1 cellular context compared by ENCODE assay signal in genomic region chr7:5598769-5599371, GRCh38.
TF ChIP-seq lines count a peak whose summit lies in the region.

No MANE protein-coding gene starts in this region.

TF ChIP-seq in K562, 482 proteins besides CTCF, POLR2A, EP300 and RAD21 (continued from another document and continues in another):
- TF ChIP-seq ZBTB40 (IDR thresholded peaks at IDR 0.05) (no peak), ZBTB40 (CRISPR knock-in tag; IDR thresholded peaks at IDR 0.05) (no peak), HEY1 (CRISPR knock-in tag; IDR thresholded peaks at IDR 0.05; ENCODE audit: borderline replicate concordance) (no peak), DMBX1 (CRISPR knock-in tag; IDR thresholded peaks at IDR 0.05; ENCODE audit: borderline replicate concordance) (no peak), MEF2A (IDR thresholded peaks at IDR 0.05; ENCODE audit: control insufficient read depth, low read depth, low read length) (no peak), TRIM25 (IDR thresholded peaks at IDR 0.05; ENCODE audit: borderline replicate concordance) (no peak), FOXP4 (CRISPR knock-in tag; IDR thresholded peaks at IDR 0.05; ENCODE audit: borderline replicate concordance) (no peak), FOXA3 (CRISPR knock-in tag; conservative IDR thresholded peaks at IDR 0.05 in 1 of 2, IDR thresholded peaks at IDR 0.05 in 1 of 2) (no peak), THRA (IDR thresholded peaks at IDR 0.05) (no peak), ZSCAN29 (IDR thresholded peaks at IDR 0.05) (no peak), BDP1 (IDR thresholded peaks at IDR 0.05; ENCODE audit: insufficient read depth, insufficient read length) (no peak), ZNF212 (CRISPR knock-in tag; IDR thresholded peaks at IDR 0.05) (no peak), NFIX (CRISPR knock-in tag; IDR thresholded peaks at IDR 0.05; ENCODE audit: low read depth) (no peak), E2F5 (CRISPR knock-in tag; IDR thresholded peaks at IDR 0.05) (no peak), ZNF311 (CRISPR knock-in tag; IDR thresholded peaks at IDR 0.05) (no peak), KAT2B (IDR thresholded peaks at IDR 0.05; ENCODE audit: low read depth, low read length) (no peak), RBM22 (IDR thresholded peaks at IDR 0.05; ENCODE audit: low read depth, low read length, poor library complexity, severe bottlenecking) (peak; percentile 91), RFX7 (CRISPR knock-in tag; IDR thresholded peaks at IDR 0.05) (no peak), TAF15 (IDR thresholded peaks at IDR 0.05; ENCODE audit: low read depth, low read length) (no peak), SMARCB1 (IDR thresholded peaks at IDR 0.05; ENCODE audit: insufficient read length, low read depth) (no peak), C11orf30 (IDR thresholded peaks at IDR 0.05; ENCODE audit: low read depth) (no peak), FOXO4 (CRISPR knock-in tag; IDR thresholded peaks at IDR 0.05) (no peak), RBM15 (IDR thresholded peaks at IDR 0.05; ENCODE audit: insufficient read depth, low read length) (no peak), ZBTB1 (CRISPR knock-in tag; IDR thresholded peaks at IDR 0.05; ENCODE audit: borderline replicate concordance, low read depth) (0 out of 2 replicates have a peak, but pooled peaks have one; percentile 14), CBX8 (IDR thresholded peaks at IDR 0.05; ENCODE audit: borderline replicate concordance, extremely low read depth, low read depth, low read length, poor library complexity, severe bottlenecking) (no peak), ZMIZ1 (IDR thresholded peaks at IDR 0.05; ENCODE audit: low read depth in 2 of 2, low read length in 2 of 2) (peak in 1 of 2 experiments; percentile 67; a peak in 1 of 4 replicates), POLR2AphosphoS2 (IDR thresholded peaks at IDR 0.05; ENCODE audit: low read length) (no peak), RAD51 (IDR thresholded peaks at IDR 0.05; ENCODE audit: borderline replicate concordance, low read depth) (no peak), ZNF717 (CRISPR knock-in tag; IDR thresholded peaks at IDR 0.05) (no peak), GTF2F1 (IDR thresholded peaks at IDR 0.05; ENCODE audit: low read depth, low read length) (no peak), VEZF1 (CRISPR knock-in tag; IDR thresholded peaks at IDR 0.05) (peak; percentile 82), HSF4 (CRISPR knock-in tag; IDR thresholded peaks at IDR 0.05; ENCODE audit: borderline replicate concordance) (no peak), MECOM (CRISPR knock-in tag; IDR thresholded peaks at IDR 0.05) (no peak), ZBTB5 (IDR thresholded peaks at IDR 0.05) (no peak)
